Comparison of ENCODE assay signal across 14 cellular contexts in the genomic region with DNA sequence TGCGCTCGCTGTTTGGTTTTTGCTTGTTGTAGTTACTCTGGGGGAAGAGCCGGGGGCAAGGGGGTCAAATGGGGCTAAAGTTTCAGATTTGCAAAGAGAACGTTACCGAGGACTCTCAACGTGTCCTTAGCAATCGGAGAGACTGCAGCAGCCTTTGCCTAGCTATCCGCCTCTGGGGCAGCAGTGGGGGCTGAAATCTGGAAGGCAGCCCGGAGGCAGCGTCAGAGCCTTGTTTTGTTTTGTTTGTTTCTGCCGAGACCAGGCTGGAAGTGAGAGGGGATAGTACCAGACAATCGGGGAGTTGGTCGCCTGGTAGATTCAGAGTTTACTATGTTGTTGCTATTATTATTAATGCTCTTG. TPM values are rescaled to one million over a fixed set of nuclear protein-coding genes. Genes with fewer than 3 reads are reported as not detected.
A peak's percentile ranks its signal among the peaks of the same experiment; 100 is the strongest.
DNase-seq lines count a peak whose midpoint lies in the region; ATAC-seq and TF ChIP-seq lines count a peak whose summit lies in the region.
"Had no signal": no experiment of that assay in that cellular context is flagged by ENCODE, and none has a peak within 500 bp of the region (broad histone marks: within the 10 kb centered on the region; RNA-seq: fewer than 3 reads in every experiment).

No MANE protein-coding gene starts in this region.

- DNase-seq in G401 (ENCODE audit: low spot score): peak; percentile 17
- no peak for DNase-seq in retinal pigment epithelial cell (ENCODE audit: low read depth)
- DNase-seq in right lobe of liver: no peak
- DNase-seq in NCI-H774 (lab: John Stamatoyannopoulos, UW): no peak
- DNase-seq in NK-92 treated with Interleukin-12 subunit alpha and Interleukin-12 subunit beta, amount 100 ng/mL, for 24 hours (lab: John Stamatoyannopoulos, UW): no peak
- no peak for DNase-seq in CD8-positive, alpha-beta T cell
- DNase-seq: CD8-positive, alpha-beta memory T cell; NCI-H2029 treated with DMSO at 0.1 percent for 48 hours; SJCRH30 had no signal

- H3K27me3 Mint-ChIP-seq in brain: peaks cover 31% of the 10 kb centered on the region
- peaks cover 25% of the 10 kb centered on the region for H3K27me3 Mint-ChIP-seq in CD8-positive, alpha-beta T cell (ENCODE audit: low read depth)

- ATAC-seq in right lobe of liver: no peak
- no peak for ATAC-seq in CD8-positive, alpha-beta T cell

- peak overlapping the region; percentile 73 for H3K4me3 ChIP-seq in iPS-15b (ENCODE audit: low read depth, low read length)
- H3K4me3 ChIP-seq in retinal pigment epithelial cell (ENCODE audit: low read length): peak overlapping the region; percentile 52
- H3K4me3 ChIP-seq in right lobe of liver: no peak overlapping the region
- no peak overlapping the region for H3K4me3 ChIP-seq in CD8-positive, alpha-beta T cell (ENCODE audit: low read depth, low read length)
- H3K4me3 ChIP-seq: SJCRH30 had no signal

- peaks cover 36% of the 10 kb centered on the region for H3K4me1 Mint-ChIP-seq in brain
- H3K4me1 Mint-ChIP-seq in CD8-positive, alpha-beta T cell (ENCODE audit: low read depth): no peaks in the 10 kb centered on the region
- H3K4me1 Mint-ChIP-seq: CD8-positive, alpha-beta memory T cell had no signal

- H3K27ac ChIP-seq in right lobe of liver: no peak overlapping the region
- no peak overlapping the region for H3K27ac ChIP-seq in CD8-positive, alpha-beta T cell (ENCODE audit: low read depth, low read length)
- H3K27ac ChIP-seq: SJCRH30 had no signal

- 6% methylated on average over 11 of the region's 13 CpGs for WGBS in right lobe of liver (ENCODE audit: insufficient coverage, low coverage, low lambda C conversion rate, missing lambda C conversion rate)

- no peak for TF ChIP-seq CTCF in brain (conservative IDR thresholded peaks at IDR 0.05)
- TF ChIP-seq CTCF in retinal pigment epithelial cell (conservative IDR thresholded peaks at IDR 0.05; ENCODE audit: low read depth, low read length): no peak
- TF ChIP-seq CTCF in right lobe of liver (IDR thresholded peaks at IDR 0.05): no peak
- TF ChIP-seq CTCF in CD8-positive, alpha-beta T cell (IDR thresholded peaks at IDR 0.05): no peak

- H3K27ac Mint-ChIP-seq in brain: peak overlapping the region; percentile 78 to 93 (median 87)
- no peak overlapping the region for H3K27ac Mint-ChIP-seq in CD8-positive, alpha-beta T cell
- H3K27ac Mint-ChIP-seq: CD8-positive, alpha-beta memory T cell; stimulated activated naive CD8-positive, alpha-beta T cell treated with anti-CD3 and anti-CD28 coated beads, Interleukin-15, Interleukin-2, amounts not matched to agents 100 ng/mL and 50 ng/mL, for 24 hours had no signal

- peaks cover 36% of the 10 kb centered on the region for H3K27me3 ChIP-seq in iPS-15b (ENCODE audit: control insufficient read depth, insufficient read depth, low read length)
- H3K27me3 ChIP-seq in right lobe of liver: peaks cover 0 to 5% of the 10 kb centered on the region in 2 donors
- H3K27me3 ChIP-seq in CD8-positive, alpha-beta T cell (ENCODE audit: insufficient read depth, low read length): no peaks in the 10 kb centered on the region
- H3K27me3 ChIP-seq: SJCRH30 had no signal

- peak overlapping the region; percentile 91 to 97 (median 93) for H3K4me3 Mint-ChIP-seq in brain
- H3K4me3 Mint-ChIP-seq in CD8-positive, alpha-beta T cell: no peak overlapping the region
- H3K4me3 Mint-ChIP-seq: stimulated activated naive CD8-positive, alpha-beta T cell treated with anti-CD3 and anti-CD28 coated beads, Interleukin-15, Interleukin-2, amounts not matched to agents 100 ng/mL and 50 ng/mL, for 24 hours had no signal

- intact Hi-C loops in right lobe of liver (cut with DNase I): no loop called here
- intact Hi-C loops in CD8-positive, alpha-beta T cell (cut with DNase I, micrococcal nuclease): no loop called here

- no peaks in the 10 kb centered on the region for H3K9me3 Mint-ChIP-seq in brain
- no peaks in the 10 kb centered on the region for H3K9me3 Mint-ChIP-seq in CD8-positive, alpha-beta T cell
- H3K9me3 Mint-ChIP-seq: stimulated activated naive CD8-positive, alpha-beta T cell treated with anti-CD3 and anti-CD28 coated beads, Interleukin-15, Interleukin-2, amounts not matched to agents 100 ng/mL and 50 ng/mL, for 24 hours had no signal

- no peak for TF ChIP-seq POLR2A in right lobe of liver (IDR thresholded peaks at IDR 0.05)

- in situ Hi-C loops in G401 (cut with HindIII; ENCODE audit: low sequenced_read_pairs): no loop called here

- POLR2A ChIA-PET in CD8-positive, alpha-beta T cell (lab: Charles Lee): no interaction called here

- H3K4me1 ChIP-seq in iPS-15b (ENCODE audit: control insufficient read depth, insufficient read depth, low read length) (no peaks in the 10 kb centered on the region), right lobe of liver (peaks cover 0 to 6% (median 0%) of the 10 kb centered on the region in 4 donors)
- no peaks in the 10 kb centered on the region for H3K4me1 ChIP-seq in CD8-positive, alpha-beta T cell (ENCODE audit: insufficient read depth, low read length)
- H3K4me1 ChIP-seq: SJCRH30 had no signal

- no peak overlapping the region for H3K9ac ChIP-seq in iPS-15b (ENCODE audit: low read depth, low read length)

- H3K36me3 ChIP-seq in iPS-15b (ENCODE audit: control insufficient read depth, insufficient read depth, low read length) (no peaks in the 10 kb centered on the region), right lobe of liver (no peaks in the 10 kb centered on the region)
- no peaks in the 10 kb centered on the region for H3K36me3 ChIP-seq in CD8-positive, alpha-beta T cell (ENCODE audit: insufficient read depth, low read length)
- H3K36me3 ChIP-seq: SJCRH30 had no signal

- no peaks in the 10 kb centered on the region for H3K36me3 Mint-ChIP-seq in brain
- no peaks in the 10 kb centered on the region for H3K36me3 Mint-ChIP-seq in CD8-positive, alpha-beta T cell
- H3K36me3 Mint-ChIP-seq: CD8-positive, alpha-beta memory T cell had no signal

- H3K9me3 ChIP-seq in iPS-15b (ENCODE audit: control insufficient read depth, insufficient read depth, low read length) (no peaks in the 10 kb centered on the region), right lobe of liver (no peaks in the 10 kb centered on the region)
- H3K9me3 ChIP-seq in CD8-positive, alpha-beta T cell (ENCODE audit: low read length): no peaks in the 10 kb centered on the region
- H3K9me3 ChIP-seq: SJCRH30 had no signal

- CTCF ChIA-PET in CD8-positive, alpha-beta T cell (lab: Charles Lee): no interaction called here

RNA-seq across cellular contexts. Expression of a gene that starts 1.2 kb away (rescaled TPM):
- not detected in 2 replicates for total RNA-seq in G401 (2014; rRNA removed; shearing (Covaris generic))
- 10.3 TPM for polyA plus RNA-seq in brain (ENCODE audit: insufficient read depth, low read depth, low replicate concordance)
- not detected for total RNA-seq in right lobe of liver
- under 1 TPM; 0.30 to 0.33 TPM for total RNA-seq in CD8-positive, alpha-beta T cell
- total RNA-seq: bronchial epithelial cell, SJCRH30 had no signal
- polyA plus RNA-seq: CD8-positive, alpha-beta memory T cell; keratinocyte had no signal

Comparison
In these comparisons a context has a peak if more than half of its experiments do, and no peak if none do; other contexts are left out.
1. H3K4me3 ChIP-seq: peak in iPS-15b (single experiment) and retinal pigment epithelial cell (single experiment); none in right lobe of liver (0 of 3) and CD8-positive, alpha-beta T cell (single experiment).